ENCODE assay signal across 1 cellular context in the genomic region with DNA sequence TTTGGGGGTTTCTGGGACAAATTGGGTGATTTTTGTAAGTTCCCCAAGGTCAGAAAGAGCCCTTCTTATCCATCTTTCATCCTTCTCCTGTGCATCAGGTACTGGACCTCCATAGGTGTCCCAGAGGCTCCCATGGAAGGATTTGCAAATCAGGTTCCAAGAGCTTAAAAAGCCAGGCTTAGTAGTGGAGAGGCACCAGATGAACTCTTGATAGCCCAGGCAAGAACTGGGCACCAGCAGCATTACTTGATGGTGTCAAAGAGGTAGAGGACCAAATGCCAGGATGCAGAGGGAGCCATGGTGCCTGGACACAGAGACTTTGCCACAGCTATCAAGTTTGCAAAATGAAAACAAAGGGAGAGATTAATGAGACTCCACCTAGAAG.
TF ChIP-seq lines count a peak whose summit lies in the region.

No MANE protein-coding gene starts in this region.

TF ChIP-seq in HepG2, 621 proteins besides CTCF, POLR2A, EP300 and RAD21:
- TF ChIP-seq, protein P1, sequence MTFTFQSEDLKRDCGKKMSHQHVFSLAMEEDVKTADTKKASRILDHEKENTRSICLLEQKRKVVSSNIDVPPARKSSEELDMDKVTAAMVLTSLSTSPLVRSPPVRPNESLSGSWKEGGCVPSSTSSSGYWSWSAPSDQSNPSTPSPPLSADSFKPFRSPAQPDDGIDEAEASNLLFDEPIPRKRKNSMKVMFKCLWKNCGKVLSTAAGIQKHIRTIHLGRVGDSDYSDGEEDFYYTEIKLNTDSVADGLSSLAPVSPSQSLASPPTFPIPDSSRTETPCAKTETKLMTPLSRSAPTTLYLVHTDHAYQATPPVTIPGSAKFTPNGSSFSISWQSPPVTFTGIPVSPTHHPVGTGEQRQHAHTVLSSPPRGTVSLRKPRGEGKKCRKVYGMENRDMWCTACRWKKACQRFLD (CRISPR knock-in tag; IDR thresholded peaks at IDR 0.05; ENCODE audit: borderline replicate concordance), result no peak
- TF ChIP-seq ZNF160 (CRISPR knock-in tag; IDR thresholded peaks at IDR 0.05), result no peak
- TF ChIP-seq, protein P2, sequence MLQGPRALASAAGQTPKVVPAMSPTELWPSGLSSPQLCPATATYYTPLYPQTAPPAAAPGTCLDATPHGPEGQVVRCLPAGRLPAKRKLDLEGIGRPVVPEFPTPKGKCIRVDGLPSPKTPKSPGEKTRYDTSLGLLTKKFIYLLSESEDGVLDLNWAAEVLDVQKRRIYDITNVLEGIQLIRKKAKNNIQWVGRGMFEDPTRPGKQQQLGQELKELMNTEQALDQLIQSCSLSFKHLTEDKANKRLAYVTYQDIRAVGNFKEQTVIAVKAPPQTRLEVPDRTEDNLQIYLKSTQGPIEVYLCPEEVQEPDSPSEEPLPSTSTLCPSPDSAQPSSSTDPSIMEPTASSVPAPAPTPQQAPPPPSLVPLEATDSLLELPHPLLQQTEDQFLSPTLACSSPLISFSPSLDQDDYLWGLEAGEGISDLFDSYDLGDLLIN (CRISPR knock-in tag; IDR thresholded peaks at IDR 0.05; ENCODE audit: borderline replicate concordance), result no peak
- 0 out of 2 replicates have a peak, but pooled peaks have one; percentile 52 for TF ChIP-seq ZNF510 (CRISPR knock-in tag; IDR thresholded peaks at IDR 0.05; ENCODE audit: low read depth)
- peak; percentile 23; the same call in 1 of the 2 replicates for TF ChIP-seq NR2C2 (CRISPR knock-in tag; IDR thresholded peaks at IDR 0.05; ENCODE audit: borderline replicate concordance)
- TF ChIP-seq ZSCAN22 (CRISPR knock-in tag; IDR thresholded peaks at IDR 0.05), result peak; percentile 71; the same call in 1 of the 2 replicates
- TF ChIP-seq ZNF724P (CRISPR knock-in tag; IDR thresholded peaks at IDR 0.05; ENCODE audit: borderline replicate concordance), result no peak
- TF ChIP-seq, protein P3, sequence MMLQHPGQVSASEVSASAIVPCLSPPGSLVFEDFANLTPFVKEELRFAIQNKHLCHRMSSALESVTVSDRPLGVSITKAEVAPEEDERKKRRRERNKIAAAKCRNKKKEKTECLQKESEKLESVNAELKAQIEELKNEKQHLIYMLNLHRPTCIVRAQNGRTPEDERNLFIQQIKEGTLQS (CRISPR knock-in tag; IDR thresholded peaks at IDR 0.05), result no peak
- no peak for TF ChIP-seq JUND (CRISPR knock-in tag; IDR thresholded peaks at IDR 0.05)
- 0 out of 2 replicates have a peak, but pooled peaks have one; percentile 19 for TF ChIP-seq CHCHD3 (CRISPR knock-in tag; IDR thresholded peaks at IDR 0.05)
- peak; percentile 29; the same call in 1 of the 2 replicates for TF ChIP-seq ZNF446 (CRISPR knock-in tag; IDR thresholded peaks at IDR 0.05)
- no peak for TF ChIP-seq NFE2L2 (IDR thresholded peaks at IDR 0.05; ENCODE audit: low read length)
- TF ChIP-seq, protein P4, sequence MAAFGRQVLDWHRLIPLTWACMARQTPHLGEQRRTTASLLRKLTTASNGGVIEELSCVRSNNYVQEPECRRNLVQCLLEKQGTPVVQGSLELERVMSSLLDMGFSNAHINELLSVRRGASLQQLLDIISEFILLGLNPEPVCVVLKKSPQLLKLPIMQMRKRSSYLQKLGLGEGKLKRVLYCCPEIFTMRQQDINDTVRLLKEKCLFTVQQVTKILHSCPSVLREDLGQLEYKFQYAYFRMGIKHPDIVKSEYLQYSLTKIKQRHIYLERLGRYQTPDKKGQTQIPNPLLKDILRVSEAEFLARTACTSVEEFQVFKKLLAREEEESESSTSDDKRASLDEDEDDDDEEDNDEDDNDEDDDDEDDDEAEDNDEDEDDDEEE (CRISPR knock-in tag; IDR thresholded peaks at IDR 0.05), result 0 out of 2 replicates have a peak, but pooled peaks have one; percentile 14
- TF ChIP-seq, protein P5, sequence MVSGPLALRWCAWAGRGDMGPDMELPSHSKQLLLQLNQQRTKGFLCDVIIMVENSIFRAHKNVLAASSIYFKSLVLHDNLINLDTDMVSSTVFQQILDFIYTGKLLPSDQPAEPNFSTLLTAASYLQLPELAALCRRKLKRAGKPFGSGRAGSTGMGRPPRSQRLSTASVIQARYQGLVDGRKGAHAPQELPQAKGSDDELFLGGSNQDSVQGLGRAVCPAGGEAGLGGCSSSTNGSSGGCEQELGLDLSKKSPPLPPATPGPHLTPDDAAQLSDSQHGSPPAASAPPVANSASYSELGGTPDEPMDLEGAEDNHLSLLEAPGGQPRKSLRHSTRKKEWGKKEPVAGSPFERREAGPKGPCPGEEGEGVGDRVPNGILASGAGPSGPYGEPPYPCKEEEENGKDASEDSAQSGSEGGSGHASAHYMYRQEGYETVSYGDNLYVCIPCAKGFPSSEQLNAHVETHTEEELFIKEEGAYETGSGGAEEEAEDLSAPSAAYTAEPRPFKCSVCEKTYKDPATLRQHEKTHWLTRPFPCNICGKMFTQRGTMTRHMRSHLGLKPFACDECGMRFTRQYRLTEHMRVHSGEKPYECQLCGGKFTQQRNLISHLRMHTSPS (CRISPR knock-in tag; IDR thresholded peaks at IDR 0.05; ENCODE audit: low read depth), result no peak
- TF ChIP-seq ZMAT3 (CRISPR knock-in tag; conservative IDR thresholded peaks at IDR 0.05), result no peak
- no peak for TF ChIP-seq ZNF547 (CRISPR knock-in tag; IDR thresholded peaks at IDR 0.05)
- TF ChIP-seq ZNF33B (CRISPR knock-in tag; IDR thresholded peaks at IDR 0.05), result 0 out of 2 replicates have a peak, but pooled peaks have one; percentile 8
- TF ChIP-seq NFIB (CRISPR knock-in tag; IDR thresholded peaks at IDR 0.05; ENCODE audit: borderline replicate concordance), result 0 out of 2 replicates have a peak, but pooled peaks have one; percentile 39
- no peak for TF ChIP-seq NBN (conservative IDR thresholded peaks at IDR 0.05)
- no peak for TF ChIP-seq MXI1 (IDR thresholded peaks at IDR 0.05; ENCODE audit: borderline replicate concordance, low read depth, low read length)
- no peak for TF ChIP-seq RFXANK (CRISPR knock-in tag; IDR thresholded peaks at IDR 0.05)
- 0 out of 2 replicates have a peak, but pooled peaks have one; percentile 56 for TF ChIP-seq ZNF816 (CRISPR knock-in tag; IDR thresholded peaks at IDR 0.05; ENCODE audit: borderline replicate concordance)
- TF ChIP-seq ZNF737 (CRISPR knock-in tag; IDR thresholded peaks at IDR 0.05; ENCODE audit: borderline replicate concordance), result 0 out of 2 replicates have a peak, but pooled peaks have one; percentile 11
- 0 out of 2 replicates have a peak, but pooled peaks have one; percentile 5 for TF ChIP-seq CCDC6 (CRISPR knock-in tag; IDR thresholded peaks at IDR 0.05)
- TF ChIP-seq, protein P6, sequence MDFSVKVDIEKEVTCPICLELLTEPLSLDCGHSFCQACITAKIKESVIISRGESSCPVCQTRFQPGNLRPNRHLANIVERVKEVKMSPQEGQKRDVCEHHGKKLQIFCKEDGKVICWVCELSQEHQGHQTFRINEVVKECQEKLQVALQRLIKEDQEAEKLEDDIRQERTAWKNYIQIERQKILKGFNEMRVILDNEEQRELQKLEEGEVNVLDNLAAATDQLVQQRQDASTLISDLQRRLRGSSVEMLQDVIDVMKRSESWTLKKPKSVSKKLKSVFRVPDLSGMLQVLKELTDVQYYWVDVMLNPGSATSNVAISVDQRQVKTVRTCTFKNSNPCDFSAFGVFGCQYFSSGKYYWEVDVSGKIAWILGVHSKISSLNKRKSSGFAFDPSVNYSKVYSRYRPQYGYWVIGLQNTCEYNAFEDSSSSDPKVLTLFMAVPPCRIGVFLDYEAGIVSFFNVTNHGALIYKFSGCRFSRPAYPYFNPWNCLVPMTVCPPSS (IDR thresholded peaks at IDR 0.05), result no peak
- no peak for TF ChIP-seq IRX3 (CRISPR knock-in tag; IDR thresholded peaks at IDR 0.05; ENCODE audit: borderline replicate concordance, low read depth)
- peak; percentile 20; the same call in 1 of the 2 replicates for TF ChIP-seq ZNF879 (CRISPR knock-in tag; IDR thresholded peaks at IDR 0.05)
- no peak for TF ChIP-seq HOXA5 (CRISPR knock-in tag; IDR thresholded peaks at IDR 0.05)
- 0 out of 2 replicates have a peak, but pooled peaks have one; percentile 4 for TF ChIP-seq ZNF746 (CRISPR knock-in tag; IDR thresholded peaks at IDR 0.05)
